24 cellular contexts compared by ENCODE assay signal in the genomic region with DNA sequence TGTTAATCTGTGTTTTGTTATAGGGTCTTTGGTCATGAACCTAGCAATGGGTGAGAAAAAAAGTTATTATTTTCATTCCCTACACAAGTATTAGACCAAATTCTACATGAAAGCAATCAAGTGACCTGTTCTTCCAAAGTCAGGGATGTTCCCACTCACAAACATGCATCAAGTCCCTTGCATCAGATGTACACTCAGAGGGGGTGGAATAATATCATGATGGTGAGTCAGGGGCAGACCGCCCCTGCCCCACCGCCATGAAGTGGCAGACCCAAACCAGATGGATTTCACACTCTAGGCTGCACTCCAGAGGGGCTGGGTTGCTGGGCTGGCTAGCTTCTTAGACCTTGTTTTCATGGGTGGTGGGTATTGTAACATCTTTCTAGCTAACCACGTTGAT.
"Had no signal": no experiment of that assay in that cellular context is flagged by ENCODE, and none has a peak within 500 bp of the region (broad histone marks: within the 10 kb centered on the region; RNA-seq: fewer than 3 reads in every experiment).

No MANE protein-coding gene starts in this region.

- H3K27ac ChIP-seq: coronary artery, esophagus squamous epithelium, lower lobe of right lung, prostate gland, right atrium auricular region, sigmoid colon, skin epidermis, suprapubic skin had no signal

- H3K4me3 Mint-ChIP-seq: central memory CD8-positive, alpha-beta T cell; memory B cell; naive thymus-derived CD8-positive, alpha-beta T cell; nephron progenitor cell; stimulated activated naive CD8-positive, alpha-beta T cell treated with anti-CD3 and anti-CD28 coated beads, Interleukin-15, amount 100 ng/mL, for 72 hours had no signal

- H3K4me3 ChIP-seq: coronary artery, esophagus squamous epithelium, lower lobe of right lung, prostate gland, right atrium auricular region, sigmoid colon, skin epidermis, suprapubic skin had no signal

- H3K27me3 ChIP-seq: right atrium auricular region, sigmoid colon, suprapubic skin had no signal

- H3K36me3 ChIP-seq: esophagus squamous epithelium, lower lobe of right lung, prostate gland, right atrium auricular region, sigmoid colon, suprapubic skin had no signal

- H3K4me1 ChIP-seq: prostate gland, sigmoid colon, suprapubic skin had no signal

- H3K36me3 Mint-ChIP-seq: memory B cell; naive thymus-derived CD8-positive, alpha-beta T cell had no signal

- H3K9me3 ChIP-seq: esophagus squamous epithelium, lower lobe of right lung, prostate gland, right atrium auricular region, sigmoid colon, suprapubic skin had no signal

- DNase-seq: dermis blood vessel endothelial cell; effector memory CD4-positive, alpha-beta T cell; erythroblast; esophagus squamous epithelium; left ventricle myocardium superior; lower lobe of right lung; midbrain; naive thymus-derived CD8-positive, alpha-beta T cell; nephron progenitor cell; nucleus accumbens; sigmoid colon; stimulated activated CD4-positive, alpha-beta T cell treated with anti-CD3 and anti-CD28 coated beads, Interleukin-15, amount 100 ng/mL, for 24 hours; stimulated activated CD4-positive, alpha-beta T cell treated with anti-CD3 and anti-CD28 coated beads, Interleukin-4, amount 100 ng/mL, for 1 hour; stimulated activated CD8-positive, alpha-beta memory T cell treated with anti-CD3 and anti-CD28 coated beads, Interleukin-4, amount 100 ng/mL, for 48 hours; stimulated activated naive CD4-positive, alpha-beta T cell; stimulated activated naive CD8-positive, alpha-beta T cell treated with anti-CD3 and anti-CD28 coated beads, Interleukin-15, amount 100 ng/mL, for 72 hours; trophoblast cell had no signal

- H3K9me3 Mint-ChIP-seq: central memory CD8-positive, alpha-beta T cell; memory B cell; stimulated activated naive CD8-positive, alpha-beta T cell treated with anti-CD3 and anti-CD28 coated beads, Interleukin-15, amount 100 ng/mL, for 72 hours had no signal

- ATAC-seq: left ventricle myocardium superior; naive thymus-derived CD8-positive, alpha-beta T cell; stimulated activated naive CD8-positive, alpha-beta T cell treated with anti-CD3 and anti-CD28 coated beads, Interleukin-15, amount 100 ng/mL, for 72 hours had no signal

- H3K27ac Mint-ChIP-seq: memory B cell; naive thymus-derived CD8-positive, alpha-beta T cell; nephron progenitor cell; stimulated activated naive CD8-positive, alpha-beta T cell treated with anti-CD3 and anti-CD28 coated beads, Interleukin-15, amount 100 ng/mL, for 72 hours had no signal
